1 cellular context compared by ENCODE assay signal in genomic region chr13:109271991-109272454, GRCh38.
TF ChIP-seq lines count a peak whose summit lies in the region.

No MANE protein-coding gene starts in this region.

TF ChIP-seq in K562, 482 proteins besides CTCF, POLR2A, EP300 and RAD21 (continued from another document):
- no peak for TF ChIP-seq CHD7 (IDR thresholded peaks at IDR 0.05; ENCODE audit: low read depth, low read length)
- TF ChIP-seq PHB2 (IDR thresholded peaks at IDR 0.05; ENCODE audit: low read depth): no peak
